Comparison of ENCODE assay signal across 20 cellular contexts in genomic region chr6:50998905-50999304, GRCh38.
"Had no signal": no experiment of that assay in that cellular context is flagged by ENCODE, and none has a peak within 500 bp of the region (broad histone marks: within the 10 kb centered on the region; RNA-seq: fewer than 3 reads in every experiment).

No MANE protein-coding gene starts in this region.

- DNase-seq: KBM-7, MG63, NCI-H1092 treated with DMSO at 0.1 percent for 48 hours, NCI-H1436, NCI-H187, NCI-H2029, NCI-H2081 treated with DMSO at 0.1 percent for 48 hours, NCI-H2171, NCI-H226, NCI-H446, NCI-H510A, NCI-H524 treated with DMSO at 0.1 percent for 48 hours, NCI-H69, NCI-H774, Right ventricle myocardium superior, RPMI8226, SIG-M5, SK-N-SH, SW 1271 had no signal

- H3K9me3 ChIP-seq: MG63, SJSA1, SK-N-SH had no signal

- H3K27me3 ChIP-seq: MG63 had no signal

- H3K4me3 ChIP-seq: MG63, SJSA1 had no signal

- H3K27ac ChIP-seq: SJSA1 had no signal

- H3K4me1 ChIP-seq: SJSA1 had no signal

- H3K9ac ChIP-seq: SK-N-SH had no signal

- H3K36me3 ChIP-seq: MG63, SJSA1 had no signal
